15 cellular contexts compared by ENCODE assay signal in genomic region chr5:40991981-40992559, GRCh38.
DNase-seq lines count a peak whose midpoint lies in the region; ATAC-seq and TF ChIP-seq lines count a peak whose summit lies in the region.
"Had no signal": no experiment of that assay in that cellular context is flagged by ENCODE, and none has a peak within 500 bp of the region (broad histone marks: within the 10 kb centered on the region; RNA-seq: fewer than 3 reads in every experiment).

No MANE protein-coding gene starts in this region.

- H3K4me3 ChIP-seq in adrenal gland = no peak overlapping the region
- H3K4me3 ChIP-seq in esophagus squamous epithelium = no peak overlapping the region
- no peak overlapping the region for H3K4me3 ChIP-seq in ovary
- H3K4me3 ChIP-seq: Peyer's patch had no signal

- H3K36me3 ChIP-seq in adrenal gland (replicated peaks in 1 of 2) = no peaks in the 10 kb centered on the region
- H3K36me3 ChIP-seq in esophagus squamous epithelium = no peaks in the 10 kb centered on the region
- H3K36me3 ChIP-seq in ovary = no peaks in the 10 kb centered on the region
- H3K36me3 ChIP-seq: Peyer's patch had no signal

- intact Hi-C loops in adrenal gland (cut with DNase I) = no loop called here
- intact Hi-C loops in esophagus squamous epithelium (cut with DNase I) = no loop called here
- intact Hi-C loops in ovary (cut with DNase I) = no loop called here

- TF ChIP-seq CTCF in adrenal gland (IDR thresholded peaks at IDR 0.05) = no peak
- TF ChIP-seq CTCF in esophagus squamous epithelium (IDR thresholded peaks at IDR 0.05) = no peak
- TF ChIP-seq CTCF in ovary (IDR thresholded peaks at IDR 0.05) = no peak

- no peaks in the 10 kb centered on the region for H3K9me3 ChIP-seq in adrenal gland (replicated peaks in 1 of 3)
- H3K9me3 ChIP-seq in esophagus squamous epithelium = no peaks in the 10 kb centered on the region
- no peaks in the 10 kb centered on the region for H3K9me3 ChIP-seq in ovary
- H3K9me3 ChIP-seq: Peyer's patch had no signal

- DNase-seq in adrenal gland (no peak), esophagus squamous epithelium (lab: John Stamatoyannopoulos, UW) (no peak), ovary (no peak), NCI-H1048 (lab: John Stamatoyannopoulos, UW) (no peak), NOMO-1 (lab: John Stamatoyannopoulos, UW; ENCODE audit: unreplicated experiment in 2 of 2) (no peak), T-helper 1 cell (no peak)
- DNase-seq: activated CD4-positive, alpha-beta T cell treated with anti-CD3 and anti-CD28 coated beads for 36 hours; activated naive CD8-positive, alpha-beta T cell treated with anti-CD3 and anti-CD28 coated beads, Interleukin-2, amount 50 U/mL, for 24 hours; cerebellar nuclear complex; NCI-H146; NCI-H82 had no signal

- H3K27ac ChIP-seq in adrenal gland (peak overlapping the region in 4 of 5 donors; percentile 58 to 85 (median 78)), esophagus squamous epithelium (peak overlapping the region in 3 of 4 donors; percentile 8 to 90 (median 80)), ovary (peak overlapping the region; percentile 32 to 85), temporal lobe (ENCODE audit: low read depth, low read length) (peak overlapping the region; percentile 65)

- TF ChIP-seq EP300 in ovary (IDR thresholded peaks at IDR 0.05) = no peak

- no peaks in the 10 kb centered on the region for H3K27me3 ChIP-seq in adrenal gland
- no peaks in the 10 kb centered on the region for H3K27me3 ChIP-seq in esophagus squamous epithelium
- H3K27me3 ChIP-seq in ovary = no peaks in the 10 kb centered on the region
- H3K27me3 ChIP-seq: Peyer's patch had no signal

- WGBS in adrenal gland, 4 donors = 51 to 80% (median 76%) methylated on average over 5 of the region's 5 CpGs
- 51 to 60% methylated on average over 5 of the region's 5 CpGs for WGBS in esophagus squamous epithelium, 2 donors
- WGBS in ovary, 3 donors = 45 to 72% (median 71%) methylated on average over 5 of the region's 5 CpGs

- TF ChIP-seq POLR2A in adrenal gland (IDR thresholded peaks at IDR 0.05) = no peak
- no peak for TF ChIP-seq POLR2A in esophagus squamous epithelium (IDR thresholded peaks at IDR 0.05)
- TF ChIP-seq POLR2A in ovary (IDR thresholded peaks at IDR 0.05) = no peak

- ATAC-seq in GM18870 (IDR thresholded peaks at IDR 0.05; ENCODE audit: unreplicated experiment) = no peak
- ATAC-seq: activated CD4-positive, alpha-beta T cell treated with anti-CD3 and anti-CD28 coated beads for 36 hours; activated naive CD8-positive, alpha-beta T cell treated with anti-CD3 and anti-CD28 coated beads, Interleukin-2, amount 50 U/mL, for 24 hours; SK-N-SH treated with all-trans-retinoic acid at 6 μM for 48 hours had no signal

- H3K4me1 ChIP-seq in adrenal gland (replicated peaks in 1 of 2) (peaks cover 18 to 32% of the 10 kb centered on the region in 2 donors), esophagus squamous epithelium (peaks cover 0 to 23% (median 12%) of the 10 kb centered on the region in 3 donors), ovary (ENCODE audit: insufficient read depth) (peaks cover 13% of the 10 kb centered on the region)
